1 cellular context compared by ENCODE assay signal in genomic region chr16:11857161-11857560, GRCh38.
TF ChIP-seq lines count a peak whose summit lies in the region.

No MANE protein-coding gene starts in this region.

TF ChIP-seq in HEK293, 187 proteins besides CTCF, POLR2A, EP300 and RAD21 (continued from another document):
- TF ChIP-seq HIC1 (tag by site-specific recombination; IDR thresholded peaks at IDR 0.05) (0 out of 2 replicates have a peak, but pooled peaks have one; percentile 46), ZNF830 (tag by site-specific recombination; IDR thresholded peaks at IDR 0.05; ENCODE audit: low read depth) (no peak), ZNF184 (tag by site-specific recombination; IDR thresholded peaks at IDR 0.05) (no peak), ZNF366 (tag by site-specific recombination; conservative IDR thresholded peaks at IDR 0.05) (peak; percentile 63; the same call in 1 of the 2 replicates), ZNF660 (tag by site-specific recombination; IDR thresholded peaks at IDR 0.05) (0 out of 2 replicates have a peak, but pooled peaks have one; percentile 38), ZNF394 (tag by site-specific recombination; IDR thresholded peaks at IDR 0.05; ENCODE audit: borderline replicate concordance) (peak; percentile 28; the same call in 1 of the 2 replicates), ZNF621 (tag by site-specific recombination; IDR thresholded peaks at IDR 0.05) (no peak), ZNF639 (tag by site-specific recombination; IDR thresholded peaks at IDR 0.05) (0 out of 2 replicates have a peak, but pooled peaks have one; percentile 21), PRDM4 (tag by site-specific recombination; IDR thresholded peaks at IDR 0.05) (no peak), ZXDB (tag by site-specific recombination; IDR thresholded peaks at IDR 0.05) (no peak), ZNF140 (tag by site-specific recombination; IDR thresholded peaks at IDR 0.05) (no peak), ZEB2 (tag by site-specific recombination; IDR thresholded peaks at IDR 0.05) (peak; percentile 80), SALL2 (tag by site-specific recombination; IDR thresholded peaks at IDR 0.05; ENCODE audit: borderline replicate concordance) (no peak), ZNF544 (tag by site-specific recombination; IDR thresholded peaks at IDR 0.05) (no peak), ZNF2 (tag by site-specific recombination; IDR thresholded peaks at IDR 0.05) (peak; percentile 56; the same call in 1 of the 2 replicates), ZNF138 (tag by site-specific recombination; IDR thresholded peaks at IDR 0.05; ENCODE audit: borderline replicate concordance) (no peak), ZNF155 (tag by site-specific recombination; IDR thresholded peaks at IDR 0.05) (no peak), ZNF629 (tag by site-specific recombination; IDR thresholded peaks at IDR 0.05) (peak; percentile 59), ZNF664 (tag by site-specific recombination; IDR thresholded peaks at IDR 0.05) (peak; percentile 58; the same call in 1 of the 2 replicates), GFI1B (tag by site-specific recombination; IDR thresholded peaks at IDR 0.05) (no peak), ZNF354C (tag by site-specific recombination; IDR thresholded peaks at IDR 0.05; ENCODE audit: borderline replicate concordance, low read depth) (no peak), ZNF202 (tag by site-specific recombination; IDR thresholded peaks at IDR 0.05; ENCODE audit: borderline replicate concordance) (no peak), ZNF266 (tag by site-specific recombination; IDR thresholded peaks at IDR 0.05; ENCODE audit: low read depth) (no peak), BCL11B (tag by site-specific recombination; IDR thresholded peaks at IDR 0.05; ENCODE audit: low read depth) (no peak), ZNF654 (tag by site-specific recombination; IDR thresholded peaks at IDR 0.05; ENCODE audit: low read depth) (no peak), ZNF747 (tag by site-specific recombination; IDR thresholded peaks at IDR 0.05) (no peak), IKZF3 (tag by site-specific recombination; IDR thresholded peaks at IDR 0.05) (peak; percentile 59; the same call in 1 of the 2 replicates), TRIM28 (IDR thresholded peaks at IDR 0.05; ENCODE audit: borderline replicate concordance, low read length) (no peak)
- TF ChIP-seq, protein P1, sequence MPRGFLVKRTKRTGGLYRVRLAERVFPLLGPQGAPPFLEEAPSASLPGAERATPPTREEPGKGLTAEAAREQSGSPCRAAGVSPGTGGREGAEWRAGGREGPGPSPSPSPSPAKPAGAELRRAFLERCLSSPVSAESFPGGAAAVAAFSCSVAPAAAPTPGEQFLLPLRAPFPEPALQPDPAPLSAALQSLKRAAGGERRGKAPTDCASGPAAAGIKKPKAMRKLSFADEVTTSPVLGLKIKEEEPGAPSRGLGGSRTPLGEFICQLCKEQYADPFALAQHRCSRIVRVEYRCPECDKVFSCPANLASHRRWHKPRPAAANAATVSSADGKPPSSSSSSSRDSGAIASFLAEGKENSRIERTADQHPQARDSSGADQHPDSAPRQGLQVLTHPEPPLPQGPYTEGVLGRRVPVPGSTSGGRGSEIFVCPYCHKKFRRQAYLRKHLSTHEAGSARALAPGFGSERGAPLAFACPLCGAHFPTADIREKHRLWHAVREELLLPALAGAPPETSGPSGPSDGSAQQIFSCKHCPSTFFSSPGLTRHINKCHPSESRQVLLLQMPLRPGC (tag by site-specific recombination; IDR thresholded peaks at IDR 0.05): peak; percentile 72
- TF ChIP-seq, protein P2, sequence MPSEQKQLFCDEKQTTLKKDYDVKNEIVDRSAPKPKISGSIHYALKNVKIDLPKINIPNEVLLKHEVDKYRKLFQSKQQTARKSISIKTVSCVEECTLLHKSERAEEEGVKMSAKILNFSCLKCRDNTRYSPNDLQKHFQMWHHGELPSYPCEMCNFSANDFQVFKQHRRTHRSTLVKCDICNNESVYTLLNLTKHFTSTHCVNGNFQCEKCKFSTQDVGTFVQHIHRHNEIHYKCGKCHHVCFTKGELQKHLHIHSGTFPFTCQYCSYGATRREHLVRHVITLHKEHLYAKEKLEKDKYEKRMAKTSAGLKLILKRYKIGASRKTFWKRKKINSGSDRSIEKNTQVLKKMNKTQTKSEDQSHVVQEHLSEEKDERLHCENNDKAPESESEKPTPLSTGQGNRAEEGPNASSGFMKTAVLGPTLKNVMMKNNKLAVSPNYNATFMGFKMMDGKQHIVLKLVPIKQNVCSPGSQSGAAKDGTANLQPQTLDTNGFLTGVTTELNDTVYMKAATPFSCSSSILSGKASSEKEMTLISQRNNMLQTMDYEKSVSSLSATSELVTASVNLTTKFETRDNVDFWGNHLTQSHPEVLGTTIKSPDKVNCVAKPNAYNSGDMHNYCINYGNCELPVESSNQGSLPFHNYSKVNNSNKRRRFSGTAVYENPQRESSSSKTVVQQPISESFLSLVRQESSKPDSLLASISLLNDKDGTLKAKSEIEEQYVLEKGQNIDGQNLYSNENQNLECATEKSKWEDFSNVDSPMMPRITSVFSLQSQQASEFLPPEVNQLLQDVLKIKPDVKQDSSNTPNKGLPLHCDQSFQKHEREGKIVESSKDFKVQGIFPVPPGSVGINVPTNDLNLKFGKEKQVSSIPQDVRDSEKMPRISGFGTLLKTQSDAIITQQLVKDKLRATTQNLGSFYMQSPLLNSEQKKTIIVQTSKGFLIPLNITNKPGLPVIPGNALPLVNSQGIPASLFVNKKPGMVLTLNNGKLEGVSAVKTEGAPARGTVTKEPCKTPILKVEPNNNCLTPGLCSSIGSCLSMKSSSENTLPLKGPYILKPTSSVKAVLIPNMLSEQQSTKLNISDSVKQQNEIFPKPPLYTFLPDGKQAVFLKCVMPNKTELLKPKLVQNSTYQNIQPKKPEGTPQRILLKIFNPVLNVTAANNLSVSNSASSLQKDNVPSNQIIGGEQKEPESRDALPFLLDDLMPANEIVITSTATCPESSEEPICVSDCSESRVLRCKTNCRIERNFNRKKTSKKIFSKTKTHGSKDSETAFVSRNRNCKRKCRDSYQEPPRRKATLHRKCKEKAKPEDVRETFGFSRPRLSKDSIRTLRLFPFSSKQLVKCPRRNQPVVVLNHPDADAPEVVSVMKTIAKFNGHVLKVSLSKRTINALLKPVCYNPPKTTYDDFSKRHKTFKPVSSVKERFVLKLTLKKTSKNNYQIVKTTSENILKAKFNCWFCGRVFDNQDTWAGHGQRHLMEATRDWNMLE (tag by site-specific recombination; conservative IDR thresholded peaks at IDR 0.05; ENCODE audit: low read depth): no peak
- TF ChIP-seq, protein P3, sequence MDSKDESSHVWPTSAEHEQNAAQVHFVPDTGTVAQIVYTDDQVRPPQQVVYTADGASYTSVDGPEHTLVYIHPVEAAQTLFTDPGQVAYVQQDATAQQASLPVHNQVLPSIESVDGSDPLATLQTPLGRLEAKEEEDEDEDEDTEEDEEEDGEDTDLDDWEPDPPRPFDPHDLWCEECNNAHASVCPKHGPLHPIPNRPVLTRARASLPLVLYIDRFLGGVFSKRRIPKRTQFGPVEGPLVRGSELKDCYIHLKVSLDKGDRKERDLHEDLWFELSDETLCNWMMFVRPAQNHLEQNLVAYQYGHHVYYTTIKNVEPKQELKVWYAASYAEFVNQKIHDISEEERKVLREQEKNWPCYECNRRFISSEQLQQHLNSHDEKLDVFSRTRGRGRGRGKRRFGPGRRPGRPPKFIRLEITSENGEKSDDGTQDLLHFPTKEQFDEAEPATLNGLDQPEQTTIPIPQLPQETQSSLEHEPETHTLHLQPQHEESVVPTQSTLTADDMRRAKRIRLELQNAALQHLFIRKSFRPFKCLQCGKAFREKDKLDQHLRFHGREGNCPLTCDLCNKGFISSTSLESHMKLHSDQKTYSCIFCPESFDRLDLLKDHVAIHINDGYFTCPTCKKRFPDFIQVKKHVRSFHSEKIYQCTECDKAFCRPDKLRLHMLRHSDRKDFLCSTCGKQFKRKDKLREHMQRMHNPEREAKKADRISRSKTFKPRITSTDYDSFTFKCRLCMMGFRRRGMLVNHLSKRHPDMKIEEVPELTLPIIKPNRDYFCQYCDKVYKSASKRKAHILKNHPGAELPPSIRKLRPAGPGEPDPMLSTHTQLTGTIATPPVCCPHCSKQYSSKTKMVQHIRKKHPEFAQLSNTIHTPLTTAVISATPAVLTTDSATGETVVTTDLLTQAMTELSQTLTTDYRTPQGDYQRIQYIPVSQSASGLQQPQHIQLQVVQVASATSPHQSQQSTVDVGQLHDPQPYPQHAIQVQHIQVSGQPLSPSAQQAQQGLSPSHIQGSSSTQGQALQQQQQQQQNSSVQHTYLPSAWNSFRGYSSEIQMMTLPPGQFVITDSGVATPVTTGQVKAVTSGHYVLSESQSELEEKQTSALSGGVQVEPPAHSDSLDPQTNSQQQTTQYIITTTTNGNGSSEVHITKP (tag by site-specific recombination; IDR thresholded peaks at IDR 0.05): no peak
- TF ChIP-seq, protein P4, sequence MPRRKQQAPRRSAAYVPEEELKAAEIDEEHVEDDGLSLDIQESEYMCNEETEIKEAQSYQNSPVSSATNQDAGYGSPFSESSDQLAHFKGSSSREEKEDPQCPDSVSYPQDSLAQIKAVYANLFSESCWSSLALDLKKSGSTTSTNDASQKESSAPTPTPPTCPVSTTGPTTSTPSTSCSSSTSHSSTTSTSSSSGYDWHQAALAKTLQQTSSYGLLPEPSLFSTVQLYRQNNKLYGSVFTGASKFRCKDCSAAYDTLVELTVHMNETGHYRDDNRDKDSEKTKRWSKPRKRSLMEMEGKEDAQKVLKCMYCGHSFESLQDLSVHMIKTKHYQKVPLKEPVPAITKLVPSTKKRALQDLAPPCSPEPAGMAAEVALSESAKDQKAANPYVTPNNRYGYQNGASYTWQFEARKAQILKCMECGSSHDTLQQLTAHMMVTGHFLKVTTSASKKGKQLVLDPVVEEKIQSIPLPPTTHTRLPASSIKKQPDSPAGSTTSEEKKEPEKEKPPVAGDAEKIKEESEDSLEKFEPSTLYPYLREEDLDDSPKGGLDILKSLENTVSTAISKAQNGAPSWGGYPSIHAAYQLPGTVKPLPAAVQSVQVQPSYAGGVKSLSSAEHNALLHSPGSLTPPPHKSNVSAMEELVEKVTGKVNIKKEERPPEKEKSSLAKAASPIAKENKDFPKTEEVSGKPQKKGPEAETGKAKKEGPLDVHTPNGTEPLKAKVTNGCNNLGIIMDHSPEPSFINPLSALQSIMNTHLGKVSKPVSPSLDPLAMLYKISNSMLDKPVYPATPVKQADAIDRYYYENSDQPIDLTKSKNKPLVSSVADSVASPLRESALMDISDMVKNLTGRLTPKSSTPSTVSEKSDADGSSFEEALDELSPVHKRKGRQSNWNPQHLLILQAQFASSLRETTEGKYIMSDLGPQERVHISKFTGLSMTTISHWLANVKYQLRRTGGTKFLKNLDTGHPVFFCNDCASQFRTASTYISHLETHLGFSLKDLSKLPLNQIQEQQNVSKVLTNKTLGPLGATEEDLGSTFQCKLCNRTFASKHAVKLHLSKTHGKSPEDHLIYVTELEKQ (tag by site-specific recombination; IDR thresholded peaks at IDR 0.05; ENCODE audit: borderline replicate concordance): peak; percentile 49; the same call in 1 of the 2 replicates
